ENCODE assay signal across 13 cellular contexts in the genomic region with DNA sequence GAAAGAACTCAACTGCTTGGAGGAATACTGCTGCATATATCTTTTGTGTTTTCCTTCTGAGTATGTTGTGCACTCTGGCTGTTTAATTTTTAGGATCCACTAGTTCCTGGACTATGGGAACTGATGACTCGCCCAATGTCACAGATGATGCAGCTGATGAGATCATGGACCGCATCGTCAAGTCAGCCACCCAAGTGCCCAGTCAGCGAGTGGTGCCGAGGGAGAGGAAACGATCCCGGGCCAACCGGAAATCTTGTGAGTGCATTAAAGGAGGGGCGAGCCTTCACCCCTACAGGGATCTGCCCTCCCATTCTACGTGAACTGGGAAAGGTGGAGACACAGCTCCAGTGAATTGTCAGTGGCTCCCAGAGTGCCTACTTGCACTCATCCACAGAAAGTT. TPM values are rescaled to one million over a fixed set of nuclear protein-coding genes. Genes with fewer than 3 reads are reported as not detected.
DNase-seq lines count a peak whose midpoint lies in the region; ATAC-seq and TF ChIP-seq lines count a peak whose summit lies in the region.
"Had no signal": no experiment of that assay in that cellular context is flagged by ENCODE, and none has a peak within 500 bp of the region (broad histone marks: within the 10 kb centered on the region; RNA-seq: fewer than 3 reads in every experiment).

No MANE protein-coding gene starts in this region.

- no peaks in the 10 kb centered on the region for H3K9me3 ChIP-seq in A673 (ENCODE audit: low read depth, low read length, poor library complexity, severe bottlenecking)
- no peaks in the 10 kb centered on the region for H3K9me3 ChIP-seq in mucosa of descending colon

- H3K4me3 ChIP-seq in brain microvascular endothelial cell (ENCODE audit: low read depth, low read length) (no peak overlapping the region), A673 (ENCODE audit: low read depth, low read length, poor library complexity, severe bottlenecking) (no peak overlapping the region), mucosa of descending colon (no peak overlapping the region)
- H3K4me3 ChIP-seq: K562 had no signal

- ATAC-seq in mucosa of descending colon, result no peak
- ATAC-seq: CD8-positive, alpha-beta T cell had no signal

- intact Hi-C loops in A673 (cut with micrococcal nuclease; ENCODE audit: unreplicated experiment), result no loop called here
- intact Hi-C loops in mucosa of descending colon (cut with DNase I, micrococcal nuclease), result no loop called here

- no TSS peak for BruUV-seq in A673 (replicated peaks; lab: Mats Ljungman, UMichigan)

- H3K27me3 ChIP-seq in brain microvascular endothelial cell (replicated peaks) (no peaks in the 10 kb centered on the region), A673 (replicated peaks; ENCODE audit: insufficient read depth, low read depth, low read length, poor library complexity) (no peaks in the 10 kb centered on the region)

- TF ChIP-seq CTCF in brain microvascular endothelial cell (IDR thresholded peaks at IDR 0.05; ENCODE audit: low read depth, low read length, missing control alignments) (no peak), A673 (conservative IDR thresholded peaks at IDR 0.05; ENCODE audit: low read depth, low read length) (no peak), mucosa of descending colon (IDR thresholded peaks at IDR 0.05) (no peak)

- no peak overlapping the region for H3K27ac ChIP-seq in brain microvascular endothelial cell
- H3K27ac ChIP-seq in A673 (ENCODE audit: low read depth, low read length, poor library complexity, severe bottlenecking), result no peak overlapping the region

- DNase-seq in ELR (ENCODE audit: low read depth) (peak; percentile 87), M059J (ENCODE audit: low read depth) (peak; percentile 48), brain microvascular endothelial cell (peak; percentile 27), glomerular visceral epithelial cell (ENCODE audit: extremely low spot score) (peak; percentile 30), A673 (ENCODE audit: low spot score) (no peak), mucosa of descending colon (no peak), DMS 273 (lab: John Stamatoyannopoulos, UW; ENCODE audit: unreplicated experiment) (no peak), NCI-H2107 (lab: John Stamatoyannopoulos, UW) (no peak)
- DNase-seq: CD8-positive, alpha-beta T cell; NCI-H1105; NCI-H187 treated with DMSO at 0.1 percent for 48 hours; NCI-H510A treated with DMSO at 0.1 percent for 48 hours had no signal

- POLR2A ChIA-PET in A673 (lab: Charles Lee; ENCODE audit: low non-redundant PET), result no interaction called here

- H3K36me3 ChIP-seq in brain microvascular endothelial cell (replicated peaks) (no peaks in the 10 kb centered on the region), A673 (ENCODE audit: insufficient read depth, low read length, poor library complexity, severe bottlenecking) (no peaks in the 10 kb centered on the region), mucosa of descending colon (ENCODE audit: low read depth) (no peaks in the 10 kb centered on the region)

- CTCF ChIA-PET in A673 (lab: Charles Lee), result no interaction called here

- in situ Hi-C loops in brain microvascular endothelial cell (cut with HindIII; ENCODE audit: low pct_ligation_motif_present, low sequenced_read_pairs), result no loop called here

- peaks cover 15% of the 10 kb centered on the region for H3K4me1 ChIP-seq in A673 (ENCODE audit: insufficient read depth, low read length, poor library complexity, severe bottlenecking)
- no peaks in the 10 kb centered on the region for H3K4me1 ChIP-seq in mucosa of descending colon (ENCODE audit: low read depth)

RNA-seq across cellular contexts. Expression of a gene that starts 59.6 kb away (rescaled TPM):
- total RNA-seq in M059J (2014; rRNA removed; shearing (Covaris generic)), result 348 and 379 TPM in 2 replicates
- 102 and 106 TPM in 2 replicates for total RNA-seq in A673 (2021)
- 10 to 100 TPM; 27.6 to 42.0 (median 36.7) TPM for total RNA-seq in mucosa of descending colon

RNA-seq across cellular contexts. Expression of a gene that starts 59.8 kb away (rescaled TPM):
- total RNA-seq in M059J (2014; rRNA removed; shearing (Covaris generic)), result 4.3 and 7.4 TPM in 2 replicates
- total RNA-seq in A673 (2021) (6.5 and 8.3 TPM in 2 replicates), mucosa of descending colon (1 to 10 TPM; 6.0 to 9.8 (median 7.4) TPM)

Comparison
In these comparisons a context has a peak if more than half of its experiments do, and no peak if none do; other contexts are left out.
1. DNase-seq: peak in ELR (single experiment), M059J (single experiment), brain microvascular endothelial cell (single experiment) and glomerular visceral epithelial cell (single experiment); none in A673 (single experiment), mucosa of descending colon (0 of 3), DMS 273 (single experiment) and NCI-H2107 (single experiment).